1 cellular context compared by ENCODE assay signal in the genomic region with DNA sequence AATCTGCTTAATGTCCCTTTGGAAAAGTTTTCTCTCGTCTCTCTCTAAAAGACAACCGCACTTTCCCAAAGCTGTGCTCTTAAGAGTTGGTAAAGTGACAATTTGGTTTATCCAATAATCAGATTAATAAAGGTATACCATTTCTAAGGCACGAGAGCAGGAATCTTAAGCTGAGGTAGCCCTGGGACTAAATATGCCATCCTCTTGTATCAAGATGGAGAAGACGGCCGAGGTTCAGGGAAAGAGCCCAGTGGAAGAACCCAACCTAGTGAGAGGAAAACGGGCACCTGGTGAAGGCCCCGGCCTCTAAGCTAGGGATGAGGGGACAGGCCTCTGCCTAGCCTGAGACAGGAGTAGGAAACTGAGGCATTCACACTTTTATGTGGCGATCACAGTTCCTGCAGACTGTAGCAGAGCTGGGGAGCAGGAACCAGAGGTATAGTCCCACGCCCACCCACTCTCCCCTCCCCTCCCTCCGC.
TF ChIP-seq lines count a peak whose summit lies in the region.

No MANE protein-coding gene starts in this region.

TF ChIP-seq in K562, 482 proteins besides CTCF, POLR2A, EP300 and RAD21 (continued from another document and continues in another):
- TF ChIP-seq, protein P1, sequence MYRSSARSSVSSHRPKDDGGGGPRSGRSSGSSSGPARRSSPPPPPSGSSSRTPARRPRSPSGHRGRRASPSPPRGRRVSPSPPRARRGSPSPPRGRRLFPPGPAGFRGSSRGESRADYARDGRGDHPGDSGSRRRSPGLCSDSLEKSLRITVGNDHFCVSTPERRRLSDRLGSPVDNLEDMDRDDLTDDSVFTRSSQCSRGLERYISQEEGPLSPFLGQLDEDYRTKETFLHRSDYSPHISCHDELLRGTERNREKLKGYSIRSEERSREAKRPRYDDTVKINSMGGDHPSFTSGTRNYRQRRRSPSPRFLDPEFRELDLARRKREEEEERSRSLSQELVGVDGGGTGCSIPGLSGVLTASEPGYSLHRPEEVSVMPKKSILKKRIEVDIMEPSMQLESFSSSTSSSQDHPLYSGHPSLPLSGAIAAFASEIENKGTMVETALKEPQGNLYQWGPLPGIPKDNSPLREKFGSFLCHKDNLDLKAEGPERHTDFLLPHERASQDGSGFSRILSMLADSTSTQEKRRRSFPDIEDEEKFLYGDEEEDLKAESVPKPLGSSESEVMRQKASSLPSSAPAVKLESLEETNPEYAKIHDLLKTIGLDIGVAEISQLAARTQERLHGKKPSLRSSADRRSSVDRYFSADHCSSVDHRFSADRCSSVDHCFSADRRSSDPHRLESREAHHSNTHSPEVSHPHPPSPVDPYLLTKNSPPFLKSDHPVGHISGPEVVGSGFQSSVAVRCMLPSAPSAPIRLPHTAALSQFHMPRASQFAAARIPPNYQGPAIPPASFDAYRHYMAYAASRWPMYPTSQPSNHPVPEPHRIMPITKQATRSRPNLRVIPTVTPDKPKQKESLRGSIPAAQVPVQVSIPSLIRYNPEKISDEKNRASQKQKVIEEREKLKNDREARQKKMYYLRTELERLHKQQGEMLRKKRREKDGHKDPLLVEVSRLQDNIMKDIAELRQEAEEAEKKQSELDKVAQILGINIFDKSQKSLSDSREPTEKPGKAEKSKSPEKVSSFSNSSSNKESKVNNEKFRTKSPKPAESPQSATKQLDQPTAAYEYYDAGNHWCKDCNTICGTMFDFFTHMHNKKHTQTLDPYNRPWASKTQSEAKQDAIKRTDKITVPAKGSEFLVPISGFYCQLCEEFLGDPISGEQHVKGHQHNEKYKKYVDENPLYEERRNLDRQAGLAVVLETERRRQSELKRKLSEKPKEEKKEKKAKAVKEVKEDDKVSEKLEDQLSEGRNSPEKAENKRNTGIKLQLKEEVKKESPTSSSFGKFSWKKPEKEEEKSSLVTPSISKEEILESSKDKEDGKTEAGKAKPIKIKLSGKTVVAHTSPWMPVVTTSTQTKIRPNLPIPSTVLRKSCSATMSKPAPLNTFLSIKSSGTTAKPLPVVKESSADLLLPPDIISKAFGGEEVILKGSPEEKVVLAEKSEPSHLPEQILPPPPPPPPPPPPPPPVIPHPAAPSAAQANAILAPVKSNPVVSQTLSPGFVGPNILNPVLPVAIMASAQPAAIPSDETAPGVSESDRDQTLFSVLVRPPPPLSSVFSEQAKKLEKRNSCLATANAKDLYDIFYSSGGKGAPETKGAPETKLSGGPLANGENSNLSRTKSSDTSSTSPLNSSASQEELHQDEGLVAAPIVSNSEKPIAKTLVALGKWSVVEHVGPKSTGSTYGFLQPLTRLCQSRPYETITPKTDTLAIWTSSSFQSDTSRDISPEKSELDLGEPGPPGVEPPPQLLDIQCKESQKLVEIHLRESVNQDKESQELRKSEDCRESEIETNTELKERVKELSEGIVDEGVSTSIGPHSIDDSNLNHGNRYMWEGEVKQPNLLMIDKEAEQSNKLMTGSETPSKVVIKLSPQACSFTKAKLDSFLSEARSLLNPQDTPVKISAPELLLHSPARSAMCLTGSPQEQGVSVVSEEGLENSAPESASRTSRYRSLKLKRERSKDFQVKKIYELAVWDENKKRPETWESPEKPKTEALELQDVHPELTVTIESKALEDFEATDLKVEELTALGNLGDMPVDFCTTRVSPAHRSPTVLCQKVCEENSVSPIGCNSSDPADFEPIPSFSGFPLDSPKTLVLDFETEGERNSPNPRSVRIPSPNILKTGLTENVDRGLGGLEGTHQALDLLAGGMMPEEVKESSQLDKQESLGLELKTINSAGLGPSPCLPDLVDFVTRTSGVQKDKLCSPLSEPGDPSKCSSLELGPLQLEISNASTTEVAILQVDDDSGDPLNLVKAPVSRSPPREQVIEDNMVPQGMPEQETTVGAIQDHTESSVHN (IDR thresholded peaks at IDR 0.05; ENCODE audit: borderline replicate concordance in 1 of 2, low read depth in 1 of 2), result no peak
- no peak for TF ChIP-seq CHD2 (IDR thresholded peaks at IDR 0.05; ENCODE audit: low read depth, low read length)
- no peak for TF ChIP-seq NCOA2 (IDR thresholded peaks at IDR 0.05; ENCODE audit: partially characterized antibody in 2 of 2)
- TF ChIP-seq KLF16 (IDR thresholded peaks at IDR 0.05), result no peak
- TF ChIP-seq YBX1 (IDR thresholded peaks at IDR 0.05), result no peak
- TF ChIP-seq BRF1 (IDR thresholded peaks at IDR 0.05; ENCODE audit: borderline replicate concordance, extremely low read depth, insufficient read length), result no peak
- TF ChIP-seq ZNF347 (CRISPR knock-in tag; IDR thresholded peaks at IDR 0.05; ENCODE audit: low read depth), result no peak
- no peak for TF ChIP-seq RFX5 (IDR thresholded peaks at IDR 0.05; ENCODE audit: low read depth, low read length)
- TF ChIP-seq, protein P2, sequence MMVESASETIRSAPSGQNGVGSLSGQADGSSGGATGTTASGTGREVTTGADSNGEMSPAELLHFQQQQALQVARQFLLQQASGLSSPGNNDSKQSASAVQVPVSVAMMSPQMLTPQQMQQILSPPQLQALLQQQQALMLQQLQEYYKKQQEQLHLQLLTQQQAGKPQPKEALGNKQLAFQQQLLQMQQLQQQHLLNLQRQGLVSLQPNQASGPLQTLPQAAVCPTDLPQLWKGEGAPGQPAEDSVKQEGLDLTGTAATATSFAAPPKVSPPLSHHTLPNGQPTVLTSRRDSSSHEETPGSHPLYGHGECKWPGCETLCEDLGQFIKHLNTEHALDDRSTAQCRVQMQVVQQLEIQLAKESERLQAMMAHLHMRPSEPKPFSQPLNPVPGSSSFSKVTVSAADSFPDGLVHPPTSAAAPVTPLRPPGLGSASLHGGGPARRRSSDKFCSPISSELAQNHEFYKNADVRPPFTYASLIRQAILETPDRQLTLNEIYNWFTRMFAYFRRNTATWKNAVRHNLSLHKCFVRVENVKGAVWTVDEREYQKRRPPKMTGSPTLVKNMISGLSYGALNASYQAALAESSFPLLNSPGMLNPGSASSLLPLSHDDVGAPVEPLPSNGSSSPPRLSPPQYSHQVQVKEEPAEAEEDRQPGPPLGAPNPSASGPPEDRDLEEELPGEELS (CRISPR knock-in tag; IDR thresholded peaks at IDR 0.05; ENCODE audit: borderline replicate concordance), result 0 out of 2 replicates have a peak, but pooled peaks have one; percentile 26
- TF ChIP-seq, protein P3, sequence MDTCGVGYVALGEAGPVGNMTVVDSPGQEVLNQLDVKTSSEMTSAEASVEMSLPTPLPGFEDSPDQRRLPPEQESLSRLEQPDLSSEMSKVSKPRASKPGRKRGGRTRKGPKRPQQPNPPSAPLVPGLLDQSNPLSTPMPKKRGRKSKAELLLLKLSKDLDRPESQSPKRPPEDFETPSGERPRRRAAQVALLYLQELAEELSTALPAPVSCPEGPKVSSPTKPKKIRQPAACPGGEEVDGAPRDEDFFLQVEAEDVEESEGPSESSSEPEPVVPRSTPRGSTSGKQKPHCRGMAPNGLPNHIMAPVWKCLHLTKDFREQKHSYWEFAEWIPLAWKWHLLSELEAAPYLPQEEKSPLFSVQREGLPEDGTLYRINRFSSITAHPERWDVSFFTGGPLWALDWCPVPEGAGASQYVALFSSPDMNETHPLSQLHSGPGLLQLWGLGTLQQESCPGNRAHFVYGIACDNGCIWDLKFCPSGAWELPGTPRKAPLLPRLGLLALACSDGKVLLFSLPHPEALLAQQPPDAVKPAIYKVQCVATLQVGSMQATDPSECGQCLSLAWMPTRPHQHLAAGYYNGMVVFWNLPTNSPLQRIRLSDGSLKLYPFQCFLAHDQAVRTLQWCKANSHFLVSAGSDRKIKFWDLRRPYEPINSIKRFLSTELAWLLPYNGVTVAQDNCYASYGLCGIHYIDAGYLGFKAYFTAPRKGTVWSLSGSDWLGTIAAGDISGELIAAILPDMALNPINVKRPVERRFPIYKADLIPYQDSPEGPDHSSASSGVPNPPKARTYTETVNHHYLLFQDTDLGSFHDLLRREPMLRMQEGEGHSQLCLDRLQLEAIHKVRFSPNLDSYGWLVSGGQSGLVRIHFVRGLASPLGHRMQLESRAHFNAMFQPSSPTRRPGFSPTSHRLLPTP (IDR thresholded peaks at IDR 0.05; ENCODE audit: borderline replicate concordance, extremely low read depth, insufficient read length), result no peak
- no peak for TF ChIP-seq ZNF830 (CRISPR knock-in tag; IDR thresholded peaks at IDR 0.05)
- TF ChIP-seq FOXP1 (CRISPR knock-in tag; IDR thresholded peaks at IDR 0.05), result no peak
- TF ChIP-seq GABPB2 (CRISPR knock-in tag; conservative IDR thresholded peaks at IDR 0.05), result no peak
- TF ChIP-seq LEF1 (IDR thresholded peaks at IDR 0.05), result no peak
- no peak for TF ChIP-seq ZNF644 (tag; IDR thresholded peaks at IDR 0.05; ENCODE audit: low read depth)
- TF ChIP-seq PHF8 (IDR thresholded peaks at IDR 0.05; ENCODE audit: borderline replicate concordance, low read length), result peak; percentile 64; the same call in 1 of the 2 replicates
- TF ChIP-seq, protein P4, sequence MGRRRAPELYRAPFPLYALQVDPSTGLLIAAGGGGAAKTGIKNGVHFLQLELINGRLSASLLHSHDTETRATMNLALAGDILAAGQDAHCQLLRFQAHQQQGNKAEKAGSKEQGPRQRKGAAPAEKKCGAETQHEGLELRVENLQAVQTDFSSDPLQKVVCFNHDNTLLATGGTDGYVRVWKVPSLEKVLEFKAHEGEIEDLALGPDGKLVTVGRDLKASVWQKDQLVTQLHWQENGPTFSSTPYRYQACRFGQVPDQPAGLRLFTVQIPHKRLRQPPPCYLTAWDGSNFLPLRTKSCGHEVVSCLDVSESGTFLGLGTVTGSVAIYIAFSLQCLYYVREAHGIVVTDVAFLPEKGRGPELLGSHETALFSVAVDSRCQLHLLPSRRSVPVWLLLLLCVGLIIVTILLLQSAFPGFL (CRISPR knock-in tag; IDR thresholded peaks at IDR 0.05), result no peak
- TF ChIP-seq ZFP1 (CRISPR knock-in tag; IDR thresholded peaks at IDR 0.05), result 0 out of 2 replicates have a peak, but pooled peaks have one; percentile 37
- TF ChIP-seq PHF20 (IDR thresholded peaks at IDR 0.05; ENCODE audit: partially characterized antibody), result peak; percentile 14
- TF ChIP-seq NUFIP1 (IDR thresholded peaks at IDR 0.05; ENCODE audit: partially characterized antibody), result no peak
- TF ChIP-seq, protein P5, sequence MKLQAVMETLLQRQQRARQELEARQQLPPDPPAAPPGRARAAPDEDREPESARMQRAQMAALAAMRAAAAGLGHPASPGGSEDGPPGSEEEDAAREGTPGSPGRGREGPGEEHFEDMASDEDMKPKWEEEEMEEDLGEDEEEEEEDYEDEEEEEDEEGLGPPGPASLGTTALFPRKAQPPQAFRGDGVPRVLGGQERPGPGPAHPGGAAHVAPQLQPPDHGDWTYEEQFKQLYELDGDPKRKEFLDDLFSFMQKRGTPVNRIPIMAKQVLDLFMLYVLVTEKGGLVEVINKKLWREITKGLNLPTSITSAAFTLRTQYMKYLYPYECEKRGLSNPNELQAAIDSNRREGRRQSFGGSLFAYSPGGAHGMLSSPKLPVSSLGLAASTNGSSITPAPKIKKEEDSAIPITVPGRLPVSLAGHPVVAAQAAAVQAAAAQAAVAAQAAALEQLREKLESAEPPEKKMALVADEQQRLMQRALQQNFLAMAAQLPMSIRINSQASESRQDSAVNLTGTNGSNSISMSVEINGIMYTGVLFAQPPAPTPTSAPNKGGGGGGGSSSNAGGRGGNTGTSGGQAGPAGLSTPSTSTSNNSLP (IDR thresholded peaks at IDR 0.05; ENCODE audit: borderline replicate concordance, low read depth, low read length), result no peak
- TF ChIP-seq EZH2 (IDR thresholded peaks at IDR 0.05; ENCODE audit: borderline replicate concordance, low read depth, low read length), result no peak
- TF ChIP-seq ZNF3 (CRISPR knock-in tag; IDR thresholded peaks at IDR 0.05), result no peak
- no peak for TF ChIP-seq DIDO1 (tag; IDR thresholded peaks at IDR 0.05; ENCODE audit: low read depth)
- no peak for TF ChIP-seq POU5F1 (IDR thresholded peaks at IDR 0.05; ENCODE audit: borderline replicate concordance, low read depth, low read length, partially characterized antibody)
- TF ChIP-seq ZNF165 (CRISPR knock-in tag; IDR thresholded peaks at IDR 0.05; ENCODE audit: borderline replicate concordance), result no peak
- no peak for TF ChIP-seq NFE2 (IDR thresholded peaks at IDR 0.05; ENCODE audit: low read depth)
- TF ChIP-seq, protein P6, sequence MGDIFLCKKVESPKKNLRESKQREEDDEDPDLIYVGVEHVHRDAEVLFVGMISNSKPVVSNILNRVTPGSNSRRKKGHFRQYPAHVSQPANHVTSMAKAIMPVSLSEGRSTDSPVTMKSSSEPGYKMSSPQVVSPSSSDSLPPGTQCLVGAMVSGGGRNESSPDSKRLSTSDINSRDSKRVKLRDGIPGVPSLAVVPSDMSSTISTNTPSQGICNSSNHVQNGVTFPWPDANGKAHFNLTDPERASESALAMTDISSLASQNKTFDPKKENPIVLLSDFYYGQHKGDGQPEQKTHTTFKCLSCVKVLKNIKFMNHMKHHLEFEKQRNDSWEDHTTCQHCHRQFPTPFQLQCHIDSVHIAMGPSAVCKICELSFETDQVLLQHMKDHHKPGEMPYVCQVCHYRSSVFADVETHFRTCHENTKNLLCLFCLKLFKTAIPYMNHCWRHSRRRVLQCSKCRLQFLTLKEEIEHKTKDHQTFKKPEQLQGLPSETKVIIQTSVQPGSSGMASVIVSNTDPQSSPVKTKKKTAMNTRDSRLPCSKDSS (IDR thresholded peaks at IDR 0.05; ENCODE audit: low read depth, partially characterized antibody), result no peak
- TF ChIP-seq, protein P7, sequence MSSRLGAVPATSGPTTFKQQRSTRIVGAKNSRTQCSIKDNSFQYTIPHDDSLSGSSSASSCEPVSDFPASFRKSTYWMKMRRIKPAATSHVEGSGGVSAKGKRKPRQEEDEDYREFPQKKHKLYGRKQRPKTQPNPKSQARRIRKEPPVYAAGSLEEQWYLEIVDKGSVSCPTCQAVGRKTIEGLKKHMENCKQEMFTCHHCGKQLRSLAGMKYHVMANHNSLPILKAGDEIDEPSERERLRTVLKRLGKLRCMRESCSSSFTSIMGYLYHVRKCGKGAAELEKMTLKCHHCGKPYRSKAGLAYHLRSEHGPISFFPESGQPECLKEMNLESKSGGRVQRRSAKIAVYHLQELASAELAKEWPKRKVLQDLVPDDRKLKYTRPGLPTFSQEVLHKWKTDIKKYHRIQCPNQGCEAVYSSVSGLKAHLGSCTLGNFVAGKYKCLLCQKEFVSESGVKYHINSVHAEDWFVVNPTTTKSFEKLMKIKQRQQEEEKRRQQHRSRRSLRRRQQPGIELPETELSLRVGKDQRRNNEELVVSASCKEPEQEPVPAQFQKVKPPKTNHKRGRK (tag; IDR thresholded peaks at IDR 0.05), result no peak
- TF ChIP-seq, protein P8, sequence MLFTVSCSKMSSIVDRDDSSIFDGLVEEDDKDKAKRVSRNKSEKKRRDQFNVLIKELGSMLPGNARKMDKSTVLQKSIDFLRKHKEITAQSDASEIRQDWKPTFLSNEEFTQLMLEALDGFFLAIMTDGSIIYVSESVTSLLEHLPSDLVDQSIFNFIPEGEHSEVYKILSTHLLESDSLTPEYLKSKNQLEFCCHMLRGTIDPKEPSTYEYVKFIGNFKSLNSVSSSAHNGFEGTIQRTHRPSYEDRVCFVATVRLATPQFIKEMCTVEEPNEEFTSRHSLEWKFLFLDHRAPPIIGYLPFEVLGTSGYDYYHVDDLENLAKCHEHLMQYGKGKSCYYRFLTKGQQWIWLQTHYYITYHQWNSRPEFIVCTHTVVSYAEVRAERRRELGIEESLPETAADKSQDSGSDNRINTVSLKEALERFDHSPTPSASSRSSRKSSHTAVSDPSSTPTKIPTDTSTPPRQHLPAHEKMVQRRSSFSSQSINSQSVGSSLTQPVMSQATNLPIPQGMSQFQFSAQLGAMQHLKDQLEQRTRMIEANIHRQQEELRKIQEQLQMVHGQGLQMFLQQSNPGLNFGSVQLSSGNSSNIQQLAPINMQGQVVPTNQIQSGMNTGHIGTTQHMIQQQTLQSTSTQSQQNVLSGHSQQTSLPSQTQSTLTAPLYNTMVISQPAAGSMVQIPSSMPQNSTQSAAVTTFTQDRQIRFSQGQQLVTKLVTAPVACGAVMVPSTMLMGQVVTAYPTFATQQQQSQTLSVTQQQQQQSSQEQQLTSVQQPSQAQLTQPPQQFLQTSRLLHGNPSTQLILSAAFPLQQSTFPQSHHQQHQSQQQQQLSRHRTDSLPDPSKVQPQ (CRISPR knock-in tag; IDR thresholded peaks at IDR 0.05; ENCODE audit: borderline replicate concordance), result no peak
- no peak for TF ChIP-seq ZNF696 (CRISPR knock-in tag; conservative IDR thresholded peaks at IDR 0.05)
- no peak for TF ChIP-seq POLR2B (IDR thresholded peaks at IDR 0.05; ENCODE audit: low read depth, partially characterized antibody)
- no peak for TF ChIP-seq TRIM24 (IDR thresholded peaks at IDR 0.05)
- no peak for TF ChIP-seq ASH1L (IDR thresholded peaks at IDR 0.05; ENCODE audit: borderline replicate concordance, low read depth, partially characterized antibody)
